In the genomic region with DNA sequence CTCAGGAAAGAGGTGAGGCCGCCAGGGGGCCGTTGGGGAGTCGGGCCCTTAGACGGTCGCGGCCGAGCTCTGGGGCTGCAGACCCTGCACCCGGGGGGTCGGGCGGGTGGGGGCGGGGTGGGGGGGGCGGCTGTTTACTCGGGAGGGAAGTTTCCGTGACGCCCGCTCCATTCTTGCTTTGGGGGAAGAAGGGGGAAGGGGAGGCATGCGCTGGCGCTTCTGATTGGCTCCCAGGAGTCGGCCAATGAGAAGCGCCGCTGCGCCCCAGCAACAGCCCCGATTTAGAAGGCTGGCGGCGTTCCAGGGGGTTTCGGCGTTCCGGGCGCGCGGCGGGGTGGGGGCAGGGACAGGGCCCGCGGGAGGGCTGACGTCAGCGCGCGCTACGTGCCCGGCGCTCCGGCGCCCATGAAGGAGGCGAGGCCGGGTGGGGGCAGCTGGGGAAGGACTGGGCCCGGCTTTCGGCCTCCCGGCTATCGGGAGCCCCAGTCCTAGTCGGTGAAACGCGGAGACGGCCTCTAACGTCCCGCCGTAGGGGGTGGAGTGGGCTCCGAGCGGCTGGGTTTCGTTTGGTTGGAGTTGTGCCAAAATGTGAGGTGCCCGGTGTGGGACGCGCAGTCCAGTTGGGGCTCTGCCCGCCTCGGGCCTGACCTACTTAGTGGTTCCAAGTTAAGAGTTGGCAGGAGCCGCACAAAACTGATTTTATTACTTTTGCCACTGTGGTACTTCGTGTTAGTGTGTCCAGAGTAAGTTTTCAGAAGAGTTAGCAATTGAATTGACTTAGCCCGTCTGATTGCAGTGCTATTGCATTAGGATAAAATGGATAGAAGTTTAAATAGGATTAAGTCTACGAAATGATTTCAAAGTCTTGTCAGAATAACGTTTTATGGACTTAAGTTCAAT, we compare ENCODE assay signal across 8 cellular contexts. TPM values are rescaled to one million over a fixed set of nuclear protein-coding genes. Genes with fewer than 3 reads are reported as not detected.
DNase-seq lines count a peak whose midpoint lies in the region; ATAC-seq and TF ChIP-seq lines count a peak whose summit lies in the region.

No MANE protein-coding gene starts in this region.

- H3K9me3 ChIP-seq in KOPT-K1 (ENCODE audit: insufficient read depth, low read length, poor library complexity, severe bottlenecking), result no peaks in the 10 kb centered on the region
- no peaks in the 10 kb centered on the region for H3K9me3 ChIP-seq in Peyer's patch
- no peaks in the 10 kb centered on the region for H3K9me3 ChIP-seq in naive thymus-derived CD4-positive, alpha-beta T cell (ENCODE audit: control insufficient read depth in 2 of 3, low read length in 3 of 3)

- CTCF ChIA-PET in naive thymus-derived CD4-positive, alpha-beta T cell (lab: Charles Lee), result interaction anchor here (0.6 kb wide), 1 partner anchor 86 kb away, joined by 4 read pairs; no protein-coding TSS in a partner anchor

- H3K36me3 Mint-ChIP-seq in activated T-helper 1 cell treated with anti-CD3 and anti-CD28 coated beads, Interleukin-12 subunit alpha, Interleukin-12 subunit beta, Interleukin-2, Interleukin-4 antibody, amounts not matched to agents 30 ng/mL and 10 ng/mL and 1 ng/mL, durations not matched to agents 14 hours and 24 hours and 36 hours (ENCODE audit: low read depth), result peaks cover 32% of the 10 kb centered on the region
- peaks cover 13 to 40% (median 30%) of the 10 kb centered on the region in 5 donors for H3K36me3 Mint-ChIP-seq in naive thymus-derived CD4-positive, alpha-beta T cell
- H3K36me3 Mint-ChIP-seq in stimulated activated memory B cell treated with anti-CD40 and anti-IgM and Interleukin-4, amounts not matched to agents 10 μg/mL and 1 μg/mL and 100 μg/mL, for 72 hours, result peaks cover 47% of the 10 kb centered on the region

- peak overlapping the region; percentile 85 for H3K27ac ChIP-seq in KOPT-K1 (ENCODE audit: low read depth, low read length, poor library complexity, severe bottlenecking)
- H3K27ac ChIP-seq in Peyer's patch, result peak overlapping the region; percentile 99 to 100 (median 100)
- peak overlapping the region; percentile 100 for H3K27ac ChIP-seq in naive thymus-derived CD4-positive, alpha-beta T cell (ENCODE audit: low read depth, low read length)

- ATAC-seq in GM21737 (IDR thresholded peaks at IDR 0.05; ENCODE audit: unreplicated experiment), result peak; percentile 59
- ATAC-seq in naive thymus-derived CD4-positive, alpha-beta T cell, result peak; percentile 72
- peak; percentile 83 for ATAC-seq in stimulated activated memory B cell treated with anti-CD40 and anti-IgM and Interleukin-4, amounts not matched to agents 10 μg/mL and 1 μg/mL and 100 μg/mL, for 72 hours

- peaks cover 41% of the 10 kb centered on the region for H3K4me1 Mint-ChIP-seq in activated T-helper 1 cell treated with anti-CD3 and anti-CD28 coated beads, Interleukin-12 subunit alpha, Interleukin-12 subunit beta, Interleukin-2, Interleukin-4 antibody, amounts not matched to agents 30 ng/mL and 10 ng/mL and 1 ng/mL, durations not matched to agents 14 hours and 24 hours and 36 hours (ENCODE audit: low read depth)
- H3K4me1 Mint-ChIP-seq in naive thymus-derived CD4-positive, alpha-beta T cell, result peaks cover 36 to 57% (median 43%) of the 10 kb centered on the region in 7 donors
- H3K4me1 Mint-ChIP-seq in stimulated activated memory B cell treated with anti-CD40 and anti-IgM and Interleukin-4, amounts not matched to agents 10 μg/mL and 1 μg/mL and 100 μg/mL, for 72 hours, result peaks cover 38% of the 10 kb centered on the region

- DNase-seq in DMS79 treated with DMSO at 0.1 percent for 48 hours (lab: John Stamatoyannopoulos, UW) (peak; percentile 94), Peyer's patch (peak; percentile 98 to 100 (median 99)), fibroblast of gingiva (ENCODE audit: low read depth) (peak; percentile 98)
- DNase-seq in activated T-helper 1 cell treated with anti-CD3 and anti-CD28 coated beads, Interleukin-12 subunit alpha, Interleukin-12 subunit beta, Interleukin-2, Interleukin-4 antibody, amounts not matched to agents 30 ng/mL and 10 ng/mL and 1 ng/mL, durations not matched to agents 14 hours and 24 hours and 36 hours (ENCODE audit: low spot score), result peak; percentile 95
- peak; percentile 97 to 99 (median 98) for DNase-seq in naive thymus-derived CD4-positive, alpha-beta T cell

- H3K27ac Mint-ChIP-seq in activated T-helper 1 cell treated with anti-CD3 and anti-CD28 coated beads, Interleukin-12 subunit alpha, Interleukin-12 subunit beta, Interleukin-2, Interleukin-4 antibody, amounts not matched to agents 30 ng/mL and 10 ng/mL and 1 ng/mL, durations not matched to agents 14 hours and 24 hours and 36 hours, result peak overlapping the region; percentile 92
- H3K27ac Mint-ChIP-seq in naive thymus-derived CD4-positive, alpha-beta T cell, result peak overlapping the region; percentile 64 to 98 (median 92)
- H3K27ac Mint-ChIP-seq in stimulated activated memory B cell treated with anti-CD40 and anti-IgM and Interleukin-4, amounts not matched to agents 10 μg/mL and 1 μg/mL and 100 μg/mL, for 72 hours, result peak overlapping the region; percentile 98

- peak overlapping the region; percentile 91 for H3K4me3 Mint-ChIP-seq in activated T-helper 1 cell treated with anti-CD3 and anti-CD28 coated beads, Interleukin-12 subunit alpha, Interleukin-12 subunit beta, Interleukin-2, Interleukin-4 antibody, amounts not matched to agents 30 ng/mL and 10 ng/mL and 1 ng/mL, durations not matched to agents 14 hours and 24 hours and 36 hours
- H3K4me3 Mint-ChIP-seq in naive thymus-derived CD4-positive, alpha-beta T cell, result peak overlapping the region; percentile 91 to 99 (median 96)
- peak overlapping the region; percentile 100 for H3K4me3 Mint-ChIP-seq in stimulated activated memory B cell treated with anti-CD40 and anti-IgM and Interleukin-4, amounts not matched to agents 10 μg/mL and 1 μg/mL and 100 μg/mL, for 72 hours

- H3K36me3 ChIP-seq in KOPT-K1 (ENCODE audit: insufficient read depth, low read length), result peaks cover 26% of the 10 kb centered on the region
- peaks cover 0 to 26% (median 4%) of the 10 kb centered on the region in 3 donors for H3K36me3 ChIP-seq in Peyer's patch
- peaks cover 8 to 36% (median 23%) of the 10 kb centered on the region in 3 experiments for H3K36me3 ChIP-seq in naive thymus-derived CD4-positive, alpha-beta T cell (ENCODE audit: control insufficient read depth in 2 of 3, insufficient read depth in 3 of 3, low read length in 3 of 3)

- H3K27me3 ChIP-seq in Peyer's patch, result no peaks in the 10 kb centered on the region
- no peaks in the 10 kb centered on the region for H3K27me3 ChIP-seq in naive thymus-derived CD4-positive, alpha-beta T cell (ENCODE audit: control insufficient read depth in 2 of 2, insufficient read depth in 2 of 2, low read length in 2 of 2)

- peak; percentile 51 to 84 for TF ChIP-seq POLR2A in Peyer's patch (IDR thresholded peaks at IDR 0.05)

- H3K9me3 Mint-ChIP-seq in activated T-helper 1 cell treated with anti-CD3 and anti-CD28 coated beads, Interleukin-12 subunit alpha, Interleukin-12 subunit beta, Interleukin-2, Interleukin-4 antibody, amounts not matched to agents 30 ng/mL and 10 ng/mL and 1 ng/mL, durations not matched to agents 14 hours and 24 hours and 36 hours, result no peaks in the 10 kb centered on the region
- peaks cover 0 to 18% (median 0%) of the 10 kb centered on the region in 11 donors for H3K9me3 Mint-ChIP-seq in naive thymus-derived CD4-positive, alpha-beta T cell
- no peaks in the 10 kb centered on the region for H3K9me3 Mint-ChIP-seq in stimulated activated memory B cell treated with anti-CD40 and anti-IgM and Interleukin-4, amounts not matched to agents 10 μg/mL and 1 μg/mL and 100 μg/mL, for 72 hours

- H3K4me3 ChIP-seq in Peyer's patch, result peak overlapping the region; percentile 87 to 100 (median 96)
- peak overlapping the region; percentile 96 for H3K4me3 ChIP-seq in naive thymus-derived CD4-positive, alpha-beta T cell (ENCODE audit: low read length)

- intact Hi-C loops in activated T-helper 1 cell treated with anti-CD3 and anti-CD28 coated beads, Interleukin-12 subunit alpha, Interleukin-12 subunit beta, Interleukin-2, Interleukin-4 antibody, amounts not matched to agents 30 ng/mL and 10 ng/mL and 1 ng/mL, durations not matched to agents 14 hours and 24 hours and 36 hours (cut with micrococcal nuclease), result loop anchor here (1.0 to 5.0 kb wide), 9 partner anchors 17 to 1927 kb away; a partner anchor contains a TSS
- intact Hi-C loops in naive thymus-derived CD4-positive, alpha-beta T cell (cut with micrococcal nuclease), result loop anchor here (1.0 to 5.0 kb wide), 15 partner anchors 9 to 1927 kb away; a partner anchor contains a TSS

- peaks cover 0 to 8% (median 0%) of the 10 kb centered on the region in 4 donors for H3K4me1 ChIP-seq in Peyer's patch
- peaks cover 27 to 33% of the 10 kb centered on the region in 2 donors for H3K4me1 ChIP-seq in naive thymus-derived CD4-positive, alpha-beta T cell (ENCODE audit: control insufficient read depth in 2 of 2, insufficient read depth in 2 of 2, low read length in 2 of 2)

- H3K27me3 Mint-ChIP-seq in activated T-helper 1 cell treated with anti-CD3 and anti-CD28 coated beads, Interleukin-12 subunit alpha, Interleukin-12 subunit beta, Interleukin-2, Interleukin-4 antibody, amounts not matched to agents 30 ng/mL and 10 ng/mL and 1 ng/mL, durations not matched to agents 14 hours and 24 hours and 36 hours (ENCODE audit: insufficient read depth), result no peaks in the 10 kb centered on the region
- H3K27me3 Mint-ChIP-seq in naive thymus-derived CD4-positive, alpha-beta T cell, result peaks cover 0 to 4% (median 0%) of the 10 kb centered on the region in 5 donors
- H3K27me3 Mint-ChIP-seq in stimulated activated memory B cell treated with anti-CD40 and anti-IgM and Interleukin-4, amounts not matched to agents 10 μg/mL and 1 μg/mL and 100 μg/mL, for 72 hours, result no peaks in the 10 kb centered on the region

- POLR2A ChIA-PET in naive thymus-derived CD4-positive, alpha-beta T cell (lab: Charles Lee), result interaction anchor here (0.6 to 8.4 kb wide), 25 partner anchors 9 to 1929 kb away, joined by 3 to 115 read pairs (median 6); a partner anchor contains a TSS

- TF ChIP-seq CTCF in Peyer's patch (IDR thresholded peaks at IDR 0.05), result peak in 1 of 6 experiments; percentile 5

RNA-seq across cellular contexts. Expression of a gene that starts 1.1 kb away (rescaled TPM):
- total RNA-seq in Peyer's patch, result 100 to 1,000 TPM in 3 of 4 donors, 10 to 100 TPM in 1; 97.3 to 176 (median 102) TPM
- total RNA-seq in activated T-helper 1 cell treated with anti-CD3 and anti-CD28 coated beads, Interleukin-12 subunit alpha, Interleukin-12 subunit beta, Interleukin-2, Interleukin-4 antibody, amounts not matched to agents 30 ng/mL and 10 ng/mL and 1 ng/mL, durations not matched to agents 14 hours and 24 hours and 36 hours, result 45.6 and 47.6 TPM in 2 replicates
- total RNA-seq in naive thymus-derived CD4-positive, alpha-beta T cell, result 100 to 1,000 TPM; 108 to 822 (median 763) TPM
- 100 to 1,000 TPM; 755 to 789 TPM for polyA plus RNA-seq in naive thymus-derived CD4-positive, alpha-beta T cell

RNA-seq across cellular contexts. Expression of a gene that starts 36.2 kb away (rescaled TPM):
- not detected for total RNA-seq in Peyer's patch
- 0.07 and 0.10 TPM in 2 replicates for total RNA-seq in activated T-helper 1 cell treated with anti-CD3 and anti-CD28 coated beads, Interleukin-12 subunit alpha, Interleukin-12 subunit beta, Interleukin-2, Interleukin-4 antibody, amounts not matched to agents 30 ng/mL and 10 ng/mL and 1 ng/mL, durations not matched to agents 14 hours and 24 hours and 36 hours
- total RNA-seq in naive thymus-derived CD4-positive, alpha-beta T cell, result under 1 TPM in 1 of 5 experiments, not detected in 4; 0.56 TPM
- under 1 TPM in 1 of 2 donors, not detected in 1; 0.05 TPM for polyA plus RNA-seq in naive thymus-derived CD4-positive, alpha-beta T cell

Comparison
In these comparisons a context has a peak if more than half of its experiments do, and no peak if none do; other contexts are left out.
1. Peak in every context shown above with its lines: DNase-seq, ATAC-seq, H3K4me3 ChIP-seq and H3K27ac ChIP-seq.